ENCODE assay signal across 1 cellular context in the genomic region with DNA sequence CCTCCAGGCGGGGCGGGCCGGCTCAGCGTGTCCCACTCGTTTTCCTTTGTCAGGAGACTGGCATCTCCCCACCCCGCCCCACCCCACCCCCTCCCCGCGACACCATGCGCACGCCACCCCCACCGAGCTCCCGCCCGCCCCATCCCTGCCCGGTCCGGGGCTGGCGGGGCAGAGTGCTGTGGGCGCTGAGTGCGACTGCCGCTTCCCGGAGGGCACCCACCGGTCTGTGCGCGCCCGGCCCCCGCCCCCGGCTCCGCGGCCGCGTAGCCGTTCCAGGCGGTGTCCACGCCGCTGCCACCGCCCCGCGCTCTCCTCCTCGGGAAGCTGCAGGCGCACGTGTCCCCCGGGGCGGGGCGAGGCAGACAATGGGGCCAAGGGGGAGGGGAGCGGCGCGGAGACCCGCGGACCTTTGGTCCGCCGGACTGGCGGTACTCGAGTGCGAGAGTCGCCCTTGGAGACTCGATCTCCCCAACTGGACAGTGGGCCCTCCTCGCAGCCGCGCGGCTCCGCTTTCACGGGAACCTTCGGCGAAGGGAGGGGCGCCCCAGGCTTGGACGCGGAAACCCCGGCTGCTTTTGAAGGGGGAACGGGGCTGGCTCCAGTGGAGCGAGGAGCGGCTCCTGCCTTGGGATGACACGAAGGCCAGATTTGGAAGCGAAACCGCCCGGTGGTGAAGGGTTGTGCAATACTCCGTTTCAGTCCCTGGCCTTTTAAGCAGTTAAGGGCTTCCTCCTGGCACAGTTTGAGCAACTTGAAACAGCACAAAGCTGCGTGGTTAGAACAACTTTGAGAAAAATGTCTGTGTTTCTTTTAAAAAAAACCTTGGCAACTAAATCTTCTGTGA.
A peak's percentile ranks its signal among the peaks of the same experiment; 100 is the strongest.
TF ChIP-seq lines count a peak whose summit lies in the region.

No MANE protein-coding gene starts in this region.

TF ChIP-seq in K562, 482 proteins besides CTCF, POLR2A, EP300 and RAD21 (continued from another document and continues in another):
- TF ChIP-seq SIRT6 (IDR thresholded peaks at IDR 0.05; ENCODE audit: low read depth, low read length): no peak
- peak; percentile 81; the same call in 1 of the 2 replicates for TF ChIP-seq CTBP1 (IDR thresholded peaks at IDR 0.05; ENCODE audit: borderline replicate concordance)
- 0 out of 2 replicates have a peak, but pooled peaks have one; percentile 31 for TF ChIP-seq MEF2A (IDR thresholded peaks at IDR 0.05; ENCODE audit: control insufficient read depth, low read depth, low read length)
- TF ChIP-seq GATAD2B (IDR thresholded peaks at IDR 0.05; ENCODE audit: borderline replicate concordance): 0 out of 2 replicates have a peak, but pooled peaks have one; percentile 58
- no peak for TF ChIP-seq ATF1 (CRISPR knock-in tag; IDR thresholded peaks at IDR 0.05)
- TF ChIP-seq ATF1 (tag; IDR thresholded peaks at IDR 0.05): peak; percentile 4
- TF ChIP-seq KLF1 (tag; IDR thresholded peaks at IDR 0.05): 0 out of 2 replicates have a peak, but pooled peaks have one; percentile 48
- peak; percentile 73; the same call in 1 of the 2 replicates for TF ChIP-seq FOXP1 (CRISPR knock-in tag; IDR thresholded peaks at IDR 0.05)
- TF ChIP-seq CREBBP (IDR thresholded peaks at IDR 0.05; ENCODE audit: low read depth, low read length): no peak
- TF ChIP-seq, protein P1, sequence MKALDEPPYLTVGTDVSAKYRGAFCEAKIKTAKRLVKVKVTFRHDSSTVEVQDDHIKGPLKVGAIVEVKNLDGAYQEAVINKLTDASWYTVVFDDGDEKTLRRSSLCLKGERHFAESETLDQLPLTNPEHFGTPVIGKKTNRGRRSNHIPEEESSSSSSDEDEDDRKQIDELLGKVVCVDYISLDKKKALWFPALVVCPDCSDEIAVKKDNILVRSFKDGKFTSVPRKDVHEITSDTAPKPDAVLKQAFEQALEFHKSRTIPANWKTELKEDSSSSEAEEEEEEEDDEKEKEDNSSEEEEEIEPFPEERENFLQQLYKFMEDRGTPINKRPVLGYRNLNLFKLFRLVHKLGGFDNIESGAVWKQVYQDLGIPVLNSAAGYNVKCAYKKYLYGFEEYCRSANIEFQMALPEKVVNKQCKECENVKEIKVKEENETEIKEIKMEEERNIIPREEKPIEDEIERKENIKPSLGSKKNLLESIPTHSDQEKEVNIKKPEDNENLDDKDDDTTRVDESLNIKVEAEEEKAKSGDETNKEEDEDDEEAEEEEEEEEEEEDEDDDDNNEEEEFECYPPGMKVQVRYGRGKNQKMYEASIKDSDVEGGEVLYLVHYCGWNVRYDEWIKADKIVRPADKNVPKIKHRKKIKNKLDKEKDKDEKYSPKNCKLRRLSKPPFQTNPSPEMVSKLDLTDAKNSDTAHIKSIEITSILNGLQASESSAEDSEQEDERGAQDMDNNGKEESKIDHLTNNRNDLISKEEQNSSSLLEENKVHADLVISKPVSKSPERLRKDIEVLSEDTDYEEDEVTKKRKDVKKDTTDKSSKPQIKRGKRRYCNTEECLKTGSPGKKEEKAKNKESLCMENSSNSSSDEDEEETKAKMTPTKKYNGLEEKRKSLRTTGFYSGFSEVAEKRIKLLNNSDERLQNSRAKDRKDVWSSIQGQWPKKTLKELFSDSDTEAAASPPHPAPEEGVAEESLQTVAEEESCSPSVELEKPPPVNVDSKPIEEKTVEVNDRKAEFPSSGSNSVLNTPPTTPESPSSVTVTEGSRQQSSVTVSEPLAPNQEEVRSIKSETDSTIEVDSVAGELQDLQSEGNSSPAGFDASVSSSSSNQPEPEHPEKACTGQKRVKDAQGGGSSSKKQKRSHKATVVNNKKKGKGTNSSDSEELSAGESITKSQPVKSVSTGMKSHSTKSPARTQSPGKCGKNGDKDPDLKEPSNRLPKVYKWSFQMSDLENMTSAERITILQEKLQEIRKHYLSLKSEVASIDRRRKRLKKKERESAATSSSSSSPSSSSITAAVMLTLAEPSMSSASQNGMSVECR (CRISPR knock-in tag; IDR thresholded peaks at IDR 0.05): peak; percentile 89
- TF ChIP-seq BCOR (IDR thresholded peaks at IDR 0.05): peak; percentile 64; the same call in 1 of the 2 replicates
- TF ChIP-seq, protein P2, sequence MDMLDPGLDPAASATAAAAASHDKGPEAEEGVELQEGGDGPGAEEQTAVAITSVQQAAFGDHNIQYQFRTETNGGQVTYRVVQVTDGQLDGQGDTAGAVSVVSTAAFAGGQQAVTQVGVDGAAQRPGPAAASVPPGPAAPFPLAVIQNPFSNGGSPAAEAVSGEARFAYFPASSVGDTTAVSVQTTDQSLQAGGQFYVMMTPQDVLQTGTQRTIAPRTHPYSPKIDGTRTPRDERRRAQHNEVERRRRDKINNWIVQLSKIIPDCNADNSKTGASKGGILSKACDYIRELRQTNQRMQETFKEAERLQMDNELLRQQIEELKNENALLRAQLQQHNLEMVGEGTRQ (CRISPR knock-in tag; IDR thresholded peaks at IDR 0.05): peak; percentile 83
- peak; percentile 96 for TF ChIP-seq MYC (IDR thresholded peaks at IDR 0.05; ENCODE audit: low read depth, low read length)
- TF ChIP-seq MYC (CRISPR knock-in tag; IDR thresholded peaks at IDR 0.05; ENCODE audit: borderline replicate concordance, low read depth): peak; percentile 73; the same call in 1 of the 2 replicates
- TF ChIP-seq KHSRP (IDR thresholded peaks at IDR 0.05): no peak
- no peak for TF ChIP-seq MAFF (IDR thresholded peaks at IDR 0.05; ENCODE audit: low read length)
- peak; percentile 99 for TF ChIP-seq PHF21A (IDR thresholded peaks at IDR 0.05; ENCODE audit: borderline replicate concordance, low read depth)
- no peak for TF ChIP-seq NR2C2 (CRISPR knock-in tag; IDR thresholded peaks at IDR 0.05)
- peak; percentile 51; the same call in 1 of the 2 replicates for TF ChIP-seq NR2C2 (tag; IDR thresholded peaks at IDR 0.05)
- peak; percentile 56 to 86; a peak in 3 of 4 replicates for TF ChIP-seq HDAC1 (IDR thresholded peaks at IDR 0.05)
- TF ChIP-seq, protein P3, sequence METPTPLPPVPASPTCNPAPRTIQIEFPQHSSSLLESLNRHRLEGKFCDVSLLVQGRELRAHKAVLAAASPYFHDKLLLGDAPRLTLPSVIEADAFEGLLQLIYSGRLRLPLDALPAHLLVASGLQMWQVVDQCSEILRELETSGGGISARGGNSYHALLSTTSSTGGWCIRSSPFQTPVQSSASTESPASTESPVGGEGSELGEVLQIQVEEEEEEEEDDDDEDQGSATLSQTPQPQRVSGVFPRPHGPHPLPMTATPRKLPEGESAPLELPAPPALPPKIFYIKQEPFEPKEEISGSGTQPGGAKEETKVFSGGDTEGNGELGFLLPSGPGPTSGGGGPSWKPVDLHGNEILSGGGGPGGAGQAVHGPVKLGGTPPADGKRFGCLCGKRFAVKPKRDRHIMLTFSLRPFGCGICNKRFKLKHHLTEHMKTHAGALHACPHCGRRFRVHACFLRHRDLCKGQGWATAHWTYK (CRISPR knock-in tag; IDR thresholded peaks at IDR 0.05): peak; percentile 48; the same call in 1 of the 2 replicates
- TF ChIP-seq, protein P4, sequence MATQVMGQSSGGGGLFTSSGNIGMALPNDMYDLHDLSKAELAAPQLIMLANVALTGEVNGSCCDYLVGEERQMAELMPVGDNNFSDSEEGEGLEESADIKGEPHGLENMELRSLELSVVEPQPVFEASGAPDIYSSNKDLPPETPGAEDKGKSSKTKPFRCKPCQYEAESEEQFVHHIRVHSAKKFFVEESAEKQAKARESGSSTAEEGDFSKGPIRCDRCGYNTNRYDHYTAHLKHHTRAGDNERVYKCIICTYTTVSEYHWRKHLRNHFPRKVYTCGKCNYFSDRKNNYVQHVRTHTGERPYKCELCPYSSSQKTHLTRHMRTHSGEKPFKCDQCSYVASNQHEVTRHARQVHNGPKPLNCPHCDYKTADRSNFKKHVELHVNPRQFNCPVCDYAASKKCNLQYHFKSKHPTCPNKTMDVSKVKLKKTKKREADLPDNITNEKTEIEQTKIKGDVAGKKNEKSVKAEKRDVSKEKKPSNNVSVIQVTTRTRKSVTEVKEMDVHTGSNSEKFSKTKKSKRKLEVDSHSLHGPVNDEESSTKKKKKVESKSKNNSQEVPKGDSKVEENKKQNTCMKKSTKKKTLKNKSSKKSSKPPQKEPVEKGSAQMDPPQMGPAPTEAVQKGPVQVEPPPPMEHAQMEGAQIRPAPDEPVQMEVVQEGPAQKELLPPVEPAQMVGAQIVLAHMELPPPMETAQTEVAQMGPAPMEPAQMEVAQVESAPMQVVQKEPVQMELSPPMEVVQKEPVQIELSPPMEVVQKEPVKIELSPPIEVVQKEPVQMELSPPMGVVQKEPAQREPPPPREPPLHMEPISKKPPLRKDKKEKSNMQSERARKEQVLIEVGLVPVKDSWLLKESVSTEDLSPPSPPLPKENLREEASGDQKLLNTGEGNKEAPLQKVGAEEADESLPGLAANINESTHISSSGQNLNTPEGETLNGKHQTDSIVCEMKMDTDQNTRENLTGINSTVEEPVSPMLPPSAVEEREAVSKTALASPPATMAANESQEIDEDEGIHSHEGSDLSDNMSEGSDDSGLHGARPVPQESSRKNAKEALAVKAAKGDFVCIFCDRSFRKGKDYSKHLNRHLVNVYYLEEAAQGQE (CRISPR knock-in tag; IDR thresholded peaks at IDR 0.05; ENCODE audit: low read depth): 0 out of 2 replicates have a peak, but pooled peaks have one; percentile 26
- peak; percentile 48; the same call in 1 of the 2 replicates for TF ChIP-seq RNF2 (IDR thresholded peaks at IDR 0.05)
- peak; percentile 92 for TF ChIP-seq L3MBTL2 (IDR thresholded peaks at IDR 0.05)
- TF ChIP-seq NCOR1 (IDR thresholded peaks at IDR 0.05): peak; percentile 14; the same call in 1 of the 2 replicates
- TF ChIP-seq, protein P5, sequence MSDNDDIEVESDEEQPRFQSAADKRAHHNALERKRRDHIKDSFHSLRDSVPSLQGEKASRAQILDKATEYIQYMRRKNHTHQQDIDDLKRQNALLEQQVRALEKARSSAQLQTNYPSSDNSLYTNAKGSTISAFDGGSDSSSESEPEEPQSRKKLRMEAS (CRISPR knock-in tag; IDR thresholded peaks at IDR 0.05): peak; percentile 89
- TF ChIP-seq FOXK2 (conservative IDR thresholded peaks at IDR 0.05 in 1 of 2, IDR thresholded peaks at IDR 0.05 in 1 of 2; ENCODE audit: low read depth in 2 of 2): no peak
- TF ChIP-seq, protein P6, sequence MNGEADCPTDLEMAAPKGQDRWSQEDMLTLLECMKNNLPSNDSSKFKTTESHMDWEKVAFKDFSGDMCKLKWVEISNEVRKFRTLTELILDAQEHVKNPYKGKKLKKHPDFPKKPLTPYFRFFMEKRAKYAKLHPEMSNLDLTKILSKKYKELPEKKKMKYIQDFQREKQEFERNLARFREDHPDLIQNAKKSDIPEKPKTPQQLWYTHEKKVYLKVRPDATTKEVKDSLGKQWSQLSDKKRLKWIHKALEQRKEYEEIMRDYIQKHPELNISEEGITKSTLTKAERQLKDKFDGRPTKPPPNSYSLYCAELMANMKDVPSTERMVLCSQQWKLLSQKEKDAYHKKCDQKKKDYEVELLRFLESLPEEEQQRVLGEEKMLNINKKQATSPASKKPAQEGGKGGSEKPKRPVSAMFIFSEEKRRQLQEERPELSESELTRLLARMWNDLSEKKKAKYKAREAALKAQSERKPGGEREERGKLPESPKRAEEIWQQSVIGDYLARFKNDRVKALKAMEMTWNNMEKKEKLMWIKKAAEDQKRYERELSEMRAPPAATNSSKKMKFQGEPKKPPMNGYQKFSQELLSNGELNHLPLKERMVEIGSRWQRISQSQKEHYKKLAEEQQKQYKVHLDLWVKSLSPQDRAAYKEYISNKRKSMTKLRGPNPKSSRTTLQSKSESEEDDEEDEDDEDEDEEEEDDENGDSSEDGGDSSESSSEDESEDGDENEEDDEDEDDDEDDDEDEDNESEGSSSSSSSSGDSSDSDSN (IDR thresholded peaks at IDR 0.05; ENCODE audit: borderline replicate concordance in 1 of 2, low read depth in 2 of 2, low read length in 2 of 2): peak; percentile 73 to 76; a peak in 2 of 4 replicates
- peak; percentile 79; the same call in 1 of the 2 replicates for TF ChIP-seq ERF (CRISPR knock-in tag; IDR thresholded peaks at IDR 0.05)
- no peak for TF ChIP-seq STAT5A (IDR thresholded peaks at IDR 0.05; ENCODE audit: borderline replicate concordance, low read length)
- no peak for TF ChIP-seq CHCHD3 (CRISPR knock-in tag; IDR thresholded peaks at IDR 0.05)
- TF ChIP-seq, protein P7, sequence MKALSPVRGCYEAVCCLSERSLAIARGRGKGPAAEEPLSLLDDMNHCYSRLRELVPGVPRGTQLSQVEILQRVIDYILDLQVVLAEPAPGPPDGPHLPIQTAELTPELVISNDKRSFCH (CRISPR knock-in tag; IDR thresholded peaks at IDR 0.05): no peak
- TF ChIP-seq, protein P7 (tag; IDR thresholded peaks at IDR 0.05): peak; percentile 30; the same call in 1 of the 2 replicates
- TF ChIP-seq SAP30 (IDR thresholded peaks at IDR 0.05; ENCODE audit: borderline replicate concordance, insufficient read depth, low read depth, low read length, poor library complexity, severe bottlenecking): peak; percentile 27
- no peak for TF ChIP-seq ZNF121 (CRISPR knock-in tag; conservative IDR thresholded peaks at IDR 0.05)
- TF ChIP-seq, protein P8, sequence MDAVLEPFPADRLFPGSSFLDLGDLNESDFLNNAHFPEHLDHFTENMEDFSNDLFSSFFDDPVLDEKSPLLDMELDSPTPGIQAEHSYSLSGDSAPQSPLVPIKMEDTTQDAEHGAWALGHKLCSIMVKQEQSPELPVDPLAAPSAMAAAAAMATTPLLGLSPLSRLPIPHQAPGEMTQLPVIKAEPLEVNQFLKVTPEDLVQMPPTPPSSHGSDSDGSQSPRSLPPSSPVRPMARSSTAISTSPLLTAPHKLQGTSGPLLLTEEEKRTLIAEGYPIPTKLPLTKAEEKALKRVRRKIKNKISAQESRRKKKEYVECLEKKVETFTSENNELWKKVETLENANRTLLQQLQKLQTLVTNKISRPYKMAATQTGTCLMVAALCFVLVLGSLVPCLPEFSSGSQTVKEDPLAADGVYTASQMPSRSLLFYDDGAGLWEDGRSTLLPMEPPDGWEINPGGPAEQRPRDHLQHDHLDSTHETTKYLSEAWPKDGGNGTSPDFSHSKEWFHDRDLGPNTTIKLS (IDR thresholded peaks at IDR 0.05; ENCODE audit: borderline replicate concordance, low read depth): peak; percentile 47; the same call in 1 of the 2 replicates
- TF ChIP-seq DACH1 (IDR thresholded peaks at IDR 0.05; ENCODE audit: partially characterized antibody): peak; percentile 15
- TF ChIP-seq ZNF12 (CRISPR knock-in tag; IDR thresholded peaks at IDR 0.05): no peak
- TF ChIP-seq, protein P9, sequence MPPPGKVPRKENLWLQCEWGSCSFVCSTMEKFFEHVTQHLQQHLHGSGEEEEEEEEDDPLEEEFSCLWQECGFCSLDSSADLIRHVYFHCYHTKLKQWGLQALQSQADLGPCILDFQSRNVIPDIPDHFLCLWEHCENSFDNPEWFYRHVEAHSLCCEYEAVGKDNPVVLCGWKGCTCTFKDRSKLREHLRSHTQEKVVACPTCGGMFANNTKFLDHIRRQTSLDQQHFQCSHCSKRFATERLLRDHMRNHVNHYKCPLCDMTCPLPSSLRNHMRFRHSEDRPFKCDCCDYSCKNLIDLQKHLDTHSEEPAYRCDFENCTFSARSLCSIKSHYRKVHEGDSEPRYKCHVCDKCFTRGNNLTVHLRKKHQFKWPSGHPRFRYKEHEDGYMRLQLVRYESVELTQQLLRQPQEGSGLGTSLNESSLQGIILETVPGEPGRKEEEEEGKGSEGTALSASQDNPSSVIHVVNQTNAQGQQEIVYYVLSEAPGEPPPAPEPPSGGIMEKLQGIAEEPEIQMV (tag; conservative IDR thresholded peaks at IDR 0.05; ENCODE audit: low read depth): 0 out of 2 replicates have a peak, but pooled peaks have one; percentile 34
- peak; percentile 69; the same call in 1 of the 2 replicates for TF ChIP-seq MXI1 (IDR thresholded peaks at IDR 0.05; ENCODE audit: low read depth, low read length)
- TF ChIP-seq SMAD3 (CRISPR knock-in tag; conservative IDR thresholded peaks at IDR 0.05): no peak
